13 cellular contexts compared by ENCODE assay signal in the genomic region with DNA sequence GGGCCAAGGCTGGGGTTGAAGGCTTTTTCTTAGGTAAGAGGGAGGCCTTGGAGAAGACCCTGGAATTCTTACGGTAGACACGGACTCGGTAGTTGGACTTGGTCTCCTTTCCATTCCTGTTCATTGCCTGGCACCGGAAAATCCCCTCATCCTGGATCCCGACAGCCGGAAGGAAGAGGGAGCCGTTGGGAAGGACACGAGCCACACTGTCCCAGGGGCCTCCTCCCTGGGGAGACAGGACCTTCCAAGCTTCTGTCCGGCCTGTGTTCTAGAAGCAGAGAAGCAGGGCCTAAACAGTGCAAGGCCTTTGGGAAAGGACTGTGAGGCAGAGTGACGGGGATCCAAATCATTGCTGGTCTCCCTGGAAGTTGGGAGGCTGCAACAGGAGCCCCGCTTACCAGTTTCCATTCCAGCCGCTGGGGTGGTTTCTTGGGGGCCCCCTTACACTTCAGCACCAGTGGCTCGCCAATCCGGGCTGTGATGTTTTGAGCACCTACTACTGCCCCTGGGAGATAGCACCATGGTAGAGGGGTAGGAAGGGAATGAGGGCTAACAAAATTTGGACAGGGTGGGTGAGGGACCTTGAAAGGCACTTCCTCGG. TPM values are rescaled to one million over a fixed set of nuclear protein-coding genes. Genes with fewer than 3 reads are reported as not detected.
DNase-seq lines count a peak whose midpoint lies in the region; ATAC-seq lines count a peak whose summit lies in the region.
"Had no signal": no experiment of that assay in that cellular context is flagged by ENCODE, and none has a peak within 500 bp of the region (broad histone marks: within the 10 kb centered on the region; RNA-seq: fewer than 3 reads in every experiment).

No MANE protein-coding gene starts in this region.

- H3K27me3 Mint-ChIP-seq in activated T-cell treated with anti-CD3 and anti-CD28 coated beads, Interleukin-2, amount 50 U/mL, for 72 hours (ENCODE audit: low read depth): no peaks in the 10 kb centered on the region
- no peaks in the 10 kb centered on the region for H3K27me3 Mint-ChIP-seq in activated naive CD8-positive, alpha-beta T cell treated with anti-CD3 and anti-CD28 coated beads, Interleukin-2, amount 10 ng/mL, durations not matched to agents 7 days and 5 days
- H3K27me3 Mint-ChIP-seq: natural killer cell treated with Interleukin-12 subunit alpha and Interleukin-12 subunit beta and Interleukin-15 and Interleukin-18, amount 100 ng/mL, for 72 hours had no signal

- no peaks in the 10 kb centered on the region for H3K9me3 Mint-ChIP-seq in activated T-cell treated with anti-CD3 and anti-CD28 coated beads, Interleukin-2, amount 50 U/mL, for 72 hours
- H3K9me3 Mint-ChIP-seq in activated naive CD8-positive, alpha-beta T cell treated with anti-CD3 and anti-CD28 coated beads, Interleukin-2, amount 10 ng/mL, durations not matched to agents 7 days and 5 days: no peaks in the 10 kb centered on the region
- H3K9me3 Mint-ChIP-seq: natural killer cell treated with Interleukin-12 subunit alpha and Interleukin-12 subunit beta and Interleukin-15 and Interleukin-18, amount 100 ng/mL, for 72 hours had no signal

- H3K4me1 Mint-ChIP-seq in activated T-cell treated with anti-CD3 and anti-CD28 coated beads, Interleukin-2, amount 50 U/mL, for 72 hours (ENCODE audit: low read depth): peaks cover 65% of the 10 kb centered on the region
- peaks cover 39% of the 10 kb centered on the region for H3K4me1 Mint-ChIP-seq in activated naive CD8-positive, alpha-beta T cell treated with anti-CD3 and anti-CD28 coated beads, Interleukin-2, amount 10 ng/mL, durations not matched to agents 7 days and 5 days

- H3K23ac ChIP-seq in mesenchymal stem cell (ENCODE audit: low read length in 2 of 2): no peak overlapping the region

- H2AFZ ChIP-seq in mesenchymal stem cell (ENCODE audit: low read depth, low read length): no peak overlapping the region

- 95% methylated on average over 15 of the region's 15 CpGs for WGBS in mesenchymal stem cell

- DNase-seq in activated T-cell treated with anti-CD3 and anti-CD28 coated beads, Interleukin-2, amount 50 U/mL, for 72 hours: no peak
- DNase-seq in activated T-cell treated with anti-CD3 and anti-CD28 coated beads for 4 hours (no peak), mesenchymal stem cell (no peak), ecto neural progenitor cell (ENCODE audit: low spot score) (no peak)
- DNase-seq in activated naive CD8-positive, alpha-beta T cell treated with anti-CD3 and anti-CD28 coated beads, Interleukin-2, amount 10 ng/mL, durations not matched to agents 7 days and 5 days: peak; percentile 24
- DNase-seq: DMS153, NCI-H345, SW 1271, testis had no signal

- H3K27ac ChIP-seq in mesenchymal stem cell (ENCODE audit: low read length, poor library complexity, severe bottlenecking) (no peak overlapping the region), subcutaneous abdominal adipose tissue (ENCODE audit: low read depth, low read length) (peak overlapping the region; percentile 63)

- no peak overlapping the region for H3K4ac ChIP-seq in mesenchymal stem cell (ENCODE audit: low read depth in 1 of 2, low read length in 2 of 2)

- H3K4me3 ChIP-seq in mesenchymal stem cell (ENCODE audit: insufficient read depth in 1 of 2, low read depth in 1 of 2, low read length in 2 of 2) (no peak overlapping the region), subcutaneous abdominal adipose tissue (ENCODE audit: low read depth in 1 of 5, low read length in 5 of 5) (no peak overlapping the region)
- H3K4me3 ChIP-seq: testis had no signal

- H3K4me2 ChIP-seq in mesenchymal stem cell (ENCODE audit: low read length, poor library complexity, severe bottlenecking): no peak overlapping the region

- no peak overlapping the region for H3K4me3 Mint-ChIP-seq in activated T-cell treated with anti-CD3 and anti-CD28 coated beads, Interleukin-2, amount 50 U/mL, for 72 hours
- no peak overlapping the region for H3K4me3 Mint-ChIP-seq in activated naive CD8-positive, alpha-beta T cell treated with anti-CD3 and anti-CD28 coated beads, Interleukin-2, amount 10 ng/mL, durations not matched to agents 7 days and 5 days
- H3K4me3 Mint-ChIP-seq: natural killer cell treated with Interleukin-12 subunit alpha and Interleukin-12 subunit beta and Interleukin-15 and Interleukin-18, amount 100 ng/mL, for 72 hours had no signal

- no peak for ATAC-seq in activated T-cell treated with anti-CD3 and anti-CD28 coated beads, Interleukin-2, amount 50 U/mL, for 72 hours (replicated peaks in 1 of 2)
- ATAC-seq in activated naive CD8-positive, alpha-beta T cell treated with anti-CD3 and anti-CD28 coated beads, Interleukin-2, amount 10 ng/mL, durations not matched to agents 7 days and 5 days (ENCODE audit: low read depth): no peak
- ATAC-seq in HG03095 (IDR thresholded peaks at IDR 0.05; ENCODE audit: unreplicated experiment): no peak
- no peak for ATAC-seq in HG03378 (IDR thresholded peaks at IDR 0.05; ENCODE audit: unreplicated experiment)
- ATAC-seq: natural killer cell treated with Interleukin-12 subunit alpha and Interleukin-12 subunit beta and Interleukin-15 and Interleukin-18, amount 100 ng/mL, for 72 hours had no signal

- H3K36me3 ChIP-seq in mesenchymal stem cell (ENCODE audit: control insufficient read depth in 1 of 2, insufficient read depth in 2 of 2, low read depth in 1 of 2, low read length in 2 of 2) (peaks cover 67 to 68% of the 10 kb centered on the region in 2 experiments), subcutaneous abdominal adipose tissue (ENCODE audit: control insufficient read depth in 5 of 5, insufficient read depth in 5 of 5, low read length in 5 of 5) (peaks cover 0 to 64% (median 41%) of the 10 kb centered on the region in 5 donors)

- H3K9ac ChIP-seq in mesenchymal stem cell (ENCODE audit: low read length): peak overlapping the region; percentile 36
- H3K9ac ChIP-seq in subcutaneous abdominal adipose tissue (ENCODE audit: low read length in 5 of 5): peak overlapping the region in 1 of 5 donors; percentile 41

- peaks cover 19 to 26% of the 10 kb centered on the region in 2 donors for H3K36me3 Mint-ChIP-seq in activated T-cell treated with anti-CD3 and anti-CD28 coated beads, Interleukin-2, amount 50 U/mL, for 72 hours (ENCODE audit: insufficient read depth in 2 of 2)
- H3K36me3 Mint-ChIP-seq in activated naive CD8-positive, alpha-beta T cell treated with anti-CD3 and anti-CD28 coated beads, Interleukin-2, amount 10 ng/mL, durations not matched to agents 7 days and 5 days: peaks cover 37% of the 10 kb centered on the region

- peaks cover 25% of the 10 kb centered on the region for H3K4me1 ChIP-seq in mesenchymal stem cell (ENCODE audit: control insufficient read depth, insufficient read depth, low read depth, low read length)
- peaks cover 5 to 62% (median 53%) of the 10 kb centered on the region in 5 donors for H3K4me1 ChIP-seq in subcutaneous abdominal adipose tissue (ENCODE audit: control insufficient read depth in 5 of 5, insufficient read depth in 5 of 5, low read length in 5 of 5)

- no peaks in the 10 kb centered on the region for H3K27me3 ChIP-seq in mesenchymal stem cell (ENCODE audit: control insufficient read depth in 1 of 2, insufficient read depth in 1 of 2, low read length in 2 of 2)
- H3K27me3 ChIP-seq in subcutaneous abdominal adipose tissue (ENCODE audit: control insufficient read depth in 5 of 5, insufficient read depth in 4 of 5, low read length in 5 of 5): no peaks in the 10 kb centered on the region
- H3K27me3 ChIP-seq: testis had no signal

- H2BK12ac ChIP-seq in mesenchymal stem cell (ENCODE audit: low read length in 2 of 2): no peak overlapping the region

- H2BK5ac ChIP-seq in mesenchymal stem cell (ENCODE audit: low read depth, low read length, poor library complexity, severe bottlenecking): no peak overlapping the region

- H3K9me3 ChIP-seq in mesenchymal stem cell (ENCODE audit: control insufficient read depth, low read length) (no peaks in the 10 kb centered on the region), subcutaneous abdominal adipose tissue (ENCODE audit: control insufficient read depth in 5 of 5, low read length in 5 of 5) (no peaks in the 10 kb centered on the region)
- H3K9me3 ChIP-seq: testis had no signal

- H3K18ac ChIP-seq in mesenchymal stem cell (ENCODE audit: low read depth in 1 of 2, low read length in 2 of 2): no peak overlapping the region

- H3K79me1 ChIP-seq in mesenchymal stem cell (replicated peaks; ENCODE audit: low read length, poor library complexity, severe bottlenecking): peaks cover 36% of the 10 kb centered on the region

- no peak overlapping the region for H4K91ac ChIP-seq in mesenchymal stem cell (ENCODE audit: low read length)

- no peak overlapping the region for H2BK120ac ChIP-seq in mesenchymal stem cell (ENCODE audit: low read depth, low read length)

- no peak overlapping the region for H2BK15ac ChIP-seq in mesenchymal stem cell (ENCODE audit: low read depth, poor library complexity, severe bottlenecking)

- no peak overlapping the region for H4K8ac ChIP-seq in mesenchymal stem cell (ENCODE audit: low read length)

- POLR2A ChIA-PET in activated naive CD8-positive, alpha-beta T cell treated with anti-CD3 and anti-CD28 coated beads, Interleukin-2, amount 10 ng/mL, durations not matched to agents 7 days and 5 days (lab: Charles Lee): interaction anchor here (1.6 to 5.3 kb wide), 2 partner anchors 7 to 55 kb away, joined by 5 to 61 read pairs; partner anchors contain the start of genes ATF6B, GPSM3 and PBX2

- H3K14ac ChIP-seq in mesenchymal stem cell (ENCODE audit: low read length in 2 of 2): no peak overlapping the region

- peak overlapping the region; percentile 45 for H3K27ac Mint-ChIP-seq in activated T-cell treated with anti-CD3 and anti-CD28 coated beads, Interleukin-2, amount 50 U/mL, for 72 hours
- H3K27ac Mint-ChIP-seq in activated naive CD8-positive, alpha-beta T cell treated with anti-CD3 and anti-CD28 coated beads, Interleukin-2, amount 10 ng/mL, durations not matched to agents 7 days and 5 days: peak overlapping the region; percentile 16
- H3K27ac Mint-ChIP-seq: natural killer cell treated with Interleukin-12 subunit alpha and Interleukin-12 subunit beta and Interleukin-15 and Interleukin-18, amount 100 ng/mL, for 72 hours had no signal

- no peak overlapping the region for H2AK5ac ChIP-seq in mesenchymal stem cell (ENCODE audit: low read length, severe bottlenecking)

RNA-seq across cellular contexts. Expression of gene AGER, which starts 0.5 kb away (rescaled TPM):
- total RNA-seq in activated T-cell treated with anti-CD3 and anti-CD28 coated beads, Interleukin-2, amount 50 U/mL, for 72 hours: 10 to 100 TPM; 39.0 to 48.0 TPM
- 10 to 100 TPM; 47.4 to 52.3 TPM for total RNA-seq in activated naive CD8-positive, alpha-beta T cell treated with anti-CD3 and anti-CD28 coated beads, Interleukin-2, amount 10 ng/mL, durations not matched to agents 7 days and 5 days
- 6.5 TPM for polyA plus RNA-seq in mesenchymal stem cell (2013, experiment 1 of 2)
- polyA plus RNA-seq in mesenchymal stem cell (2013, experiment 2 of 2): 6.1 TPM

RNA-seq across cellular contexts. Expression of gene RNF5, which starts 5.4 kb away (rescaled TPM):
- total RNA-seq in activated T-cell treated with anti-CD3 and anti-CD28 coated beads, Interleukin-2, amount 50 U/mL, for 72 hours: 10 to 100 TPM; 45.0 to 49.2 TPM
- 10 to 100 TPM; 44.5 to 49.5 TPM for total RNA-seq in activated naive CD8-positive, alpha-beta T cell treated with anti-CD3 and anti-CD28 coated beads, Interleukin-2, amount 10 ng/mL, durations not matched to agents 7 days and 5 days
- 45.5 TPM for polyA plus RNA-seq in mesenchymal stem cell (2013, experiment 1 of 2)
- 46.5 TPM for polyA plus RNA-seq in mesenchymal stem cell (2013, experiment 2 of 2)

RNA-seq across cellular contexts. Expression of gene PBX2, which starts 6.4 kb away (rescaled TPM):
- 100 to 1,000 TPM in 1 of 2 donors, 10 to 100 TPM in 1; 98.3 to 104 TPM for total RNA-seq in activated T-cell treated with anti-CD3 and anti-CD28 coated beads, Interleukin-2, amount 50 U/mL, for 72 hours
- 100 to 1,000 TPM; 107 to 112 TPM for total RNA-seq in activated naive CD8-positive, alpha-beta T cell treated with anti-CD3 and anti-CD28 coated beads, Interleukin-2, amount 10 ng/mL, durations not matched to agents 7 days and 5 days
- polyA plus RNA-seq in mesenchymal stem cell (2013, experiment 1 of 2): 81.5 TPM
- 78.7 TPM for polyA plus RNA-seq in mesenchymal stem cell (2013, experiment 2 of 2)

RNA-seq across cellular contexts. Expression of gene AGPAT1, which starts 7.7 kb away (rescaled TPM):
- 10 to 100 TPM; 29.6 to 30.4 TPM for total RNA-seq in activated T-cell treated with anti-CD3 and anti-CD28 coated beads, Interleukin-2, amount 50 U/mL, for 72 hours
- total RNA-seq in activated naive CD8-positive, alpha-beta T cell treated with anti-CD3 and anti-CD28 coated beads, Interleukin-2, amount 10 ng/mL, durations not matched to agents 7 days and 5 days: 10 to 100 TPM; 38.1 to 40.8 TPM
- 85.8 TPM for polyA plus RNA-seq in mesenchymal stem cell (2013, experiment 1 of 2)
- polyA plus RNA-seq in mesenchymal stem cell (2013, experiment 2 of 2): 83.8 TPM

RNA-seq across cellular contexts. Expression of gene GPSM3, which starts 8.9 kb away (rescaled TPM):
- 100 to 1,000 TPM; 192 to 213 TPM for total RNA-seq in activated T-cell treated with anti-CD3 and anti-CD28 coated beads, Interleukin-2, amount 50 U/mL, for 72 hours
- total RNA-seq in activated naive CD8-positive, alpha-beta T cell treated with anti-CD3 and anti-CD28 coated beads, Interleukin-2, amount 10 ng/mL, durations not matched to agents 7 days and 5 days: 100 to 1,000 TPM; 251 to 260 TPM
- 15.7 TPM for polyA plus RNA-seq in mesenchymal stem cell (2013, experiment 1 of 2)
- 14.7 TPM for polyA plus RNA-seq in mesenchymal stem cell (2013, experiment 2 of 2)
